ENCODE assay signal across 23 cellular contexts in the genomic region with DNA sequence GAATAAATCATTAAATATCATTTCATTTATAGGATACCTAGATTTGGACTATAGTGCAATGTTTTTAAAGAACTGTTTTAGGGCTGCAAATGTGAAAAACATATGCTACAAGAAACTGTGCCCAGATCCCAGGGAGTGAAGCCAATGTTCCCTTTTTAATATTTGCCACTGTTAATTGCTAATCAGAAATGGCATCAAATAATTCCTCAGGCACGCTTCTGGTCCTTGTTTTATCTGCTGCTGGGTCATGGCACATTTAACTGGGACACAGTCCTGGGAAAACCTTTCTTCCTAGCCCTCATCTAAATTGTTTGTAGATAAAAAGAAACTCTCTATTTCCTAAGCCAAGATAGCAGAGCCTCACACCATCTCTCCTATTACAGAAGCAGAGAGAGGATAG.
"Had no signal": no experiment of that assay in that cellular context is flagged by ENCODE, and none has a peak within 500 bp of the region (broad histone marks: within the 10 kb centered on the region; RNA-seq: fewer than 3 reads in every experiment).

No MANE protein-coding gene starts in this region.

- H3K27ac ChIP-seq: colonic mucosa, epithelial cell of prostate, esophagus squamous epithelium, gastrocnemius medialis, heart right ventricle, left ventricle myocardium inferior, lower lobe of right lung had no signal

- H3K27me3 ChIP-seq: colonic mucosa, esophagus squamous epithelium, gastrocnemius medialis had no signal

- H3K4me3 ChIP-seq: colonic mucosa, esophagus squamous epithelium, gastrocnemius medialis, heart right ventricle, left ventricle myocardium inferior, lower lobe of right lung had no signal

- H3K4me1 ChIP-seq: colonic mucosa, gastrocnemius medialis, heart right ventricle, left ventricle myocardium inferior, lower lobe of right lung had no signal

- DNase-seq: colonic mucosa; cortex of kidney; effector CD8-positive, alpha-beta T cell; effector memory CD8-positive, alpha-beta T cell; endodermal cell; erythroblast; esophagus squamous epithelium; foreskin fibroblast; foreskin melanocyte; gastrocnemius medialis; glutamatergic neuron; head of caudate nucleus; heart right ventricle; hippocampal formation; left cardiac atrium; left ventricle myocardium inferior; lower lobe of right lung; mesenchymal stem cell; midbrain; naive thymus-derived CD4-positive, alpha-beta T cell; natural killer cell had no signal

- H3K36me3 ChIP-seq: colonic mucosa, esophagus squamous epithelium, gastrocnemius medialis, heart right ventricle, left ventricle myocardium inferior, lower lobe of right lung had no signal

- H3K9me3 ChIP-seq: colonic mucosa, esophagus squamous epithelium, gastrocnemius medialis, heart right ventricle, left ventricle myocardium inferior, lower lobe of right lung had no signal

- ATAC-seq: effector memory CD8-positive, alpha-beta T cell; esophagus mucosa; gastrocnemius medialis; heart right ventricle; left cardiac atrium; lower lobe of right lung; naive thymus-derived CD4-positive, alpha-beta T cell; natural killer cell had no signal
